Comparison of ENCODE assay signal across 8 cellular contexts in the genomic region with DNA sequence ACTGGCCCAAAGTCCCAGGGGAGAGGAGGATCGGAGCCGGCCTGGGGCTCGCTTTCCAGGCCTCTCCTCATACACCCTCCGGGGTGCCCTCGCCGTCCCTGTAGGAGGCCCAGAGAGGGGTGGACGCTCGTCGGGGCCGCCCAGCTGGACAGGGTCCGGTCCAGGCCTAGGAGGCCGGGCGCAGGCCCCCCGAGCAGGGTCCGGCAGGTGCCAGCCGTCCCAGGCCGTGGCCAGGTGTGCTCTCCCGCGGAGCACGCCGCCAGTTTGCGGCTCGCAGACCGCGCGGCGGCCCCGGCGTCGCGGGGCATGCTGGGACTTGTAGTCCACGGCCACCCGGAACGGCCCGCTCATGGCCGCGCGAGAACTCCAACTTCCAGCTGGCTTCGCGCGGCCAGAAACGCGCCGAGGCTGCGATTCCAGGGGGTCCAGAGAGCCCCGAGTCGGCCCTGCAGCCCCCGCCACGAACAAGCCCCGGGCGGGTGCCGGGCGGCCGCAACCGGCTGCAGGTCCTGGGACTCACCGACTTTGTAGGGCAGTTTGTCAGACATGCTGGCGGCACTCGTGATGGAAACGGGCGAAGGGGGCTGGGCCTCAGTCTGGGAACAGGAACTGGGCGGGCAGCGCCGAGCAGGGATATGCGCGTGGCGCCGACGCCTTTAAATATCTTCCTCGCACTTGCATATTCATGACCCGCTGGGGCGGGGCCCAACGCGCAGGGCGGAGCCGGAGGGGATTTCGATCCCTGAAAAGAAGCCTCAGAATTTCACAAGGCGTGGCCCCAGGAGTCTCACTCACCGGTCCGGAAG. TPM values are rescaled to one million over a fixed set of nuclear protein-coding genes. Genes with fewer than 3 reads are reported as not detected.
DNase-seq lines count a peak whose midpoint lies in the region; ATAC-seq and TF ChIP-seq lines count a peak whose summit lies in the region.

AHCY (minus strand) TSS at position 633 of the 806 bp plus-strand sequence; CDS start at position 548, 85 bp downstream.

- peak within 1 kb of the TSS; percentile 89 for H2AK5ac ChIP-seq in IMR-90 (ENCODE audit: low read depth, low read length)

- H2BK20ac ChIP-seq in IMR-90 (ENCODE audit: low read depth, low read length) = no peak within 1 kb of the TSS

- peak within 1 kb of the TSS; percentile 83 for H2BK5ac ChIP-seq in IMR-90 (ENCODE audit: low read depth, low read length, poor library complexity, severe bottlenecking)

- H4K5ac ChIP-seq in IMR-90 (ENCODE audit: low read depth, low read length) = peak within 1 kb of the TSS; percentile 58

- peak within 1 kb of the TSS; percentile 91 for H2AK9ac ChIP-seq in IMR-90 (replicated peaks; ENCODE audit: low read depth, low read length, poor library complexity)

- peak within 1 kb of the TSS; percentile 44; the same call in 1 of the 2 replicates for H2BK120ac ChIP-seq in IMR-90 (ENCODE audit: low read depth, low read length)

- POLR2A ChIA-PET in IMR-90 (lab: Charles Lee; ENCODE audit: unreplicated experiment) = interaction anchor here (0.6 kb wide), 1 partner anchor 12 kb away, joined by 3 read pairs; no protein-coding TSS in a partner anchor

- peak within 1 kb of the TSS; percentile 74 for H3K4ac ChIP-seq in IMR-90 (ENCODE audit: low read depth, low read length)

- no peaks in the 10 kb centered on the region for H3K9me3 ChIP-seq in IMR-90 (ENCODE audit: control insufficient read depth, insufficient read depth, low read length)

- peak within 1 kb of the TSS; percentile 75 for H3K9ac ChIP-seq in IMR-90 (ENCODE audit: low read depth, low read length)

- no peaks in the 10 kb centered on the region; the same call in 1 of the 2 replicates for H3K36me3 ChIP-seq in IMR-90 (ENCODE audit: control insufficient read depth, insufficient read depth, low read length)

- H3K18ac ChIP-seq in IMR-90 (ENCODE audit: low read depth, low read length) = no peak within 1 kb of the TSS; the same call in 1 of the 2 replicates

- H4K8ac ChIP-seq in IMR-90 (ENCODE audit: low read depth in 2 of 2, low read length in 2 of 2) = peak within 1 kb of the TSS; percentile 94 to 96

- peak within 1 kb of the TSS; percentile 48 for H4K91ac ChIP-seq in IMR-90 (ENCODE audit: insufficient read depth, low read depth, low read length)

- no peaks in the 10 kb centered on the region for H4K20me1 ChIP-seq in IMR-90 (ENCODE audit: insufficient read depth, low read length)

- WGBS in IMR-90 (ENCODE audit: extremely low coverage in 2 of 2, insufficient read length in 1 of 2), 2 experiments = 1% methylated on average over 54 of the region's 79 CpGs; no CpG with 5 or more reads in 1 of the 2 experiments

- peaks cover 25 to 37% of the 10 kb centered on the region in 2 experiments for H3K79me1 ChIP-seq in IMR-90 (ENCODE audit: low read depth in 1 of 2, low read length in 2 of 2)

- DNase-seq in DMS 273 (lab: John Stamatoyannopoulos, UW; ENCODE audit: unreplicated experiment) = peak; percentile 99
- peak; percentile 95 for DNase-seq in IMR-90
- DNase-seq in OCI-M1 (lab: John Stamatoyannopoulos, UW) = peak; percentile 97
- peak; percentile 89 for DNase-seq in activated T-cell treated with anti-CD3 and anti-CD28 coated beads for 4 hours
- DNase-seq in epithelial cell of prostate (ENCODE audit: low read depth, low spot score) = peak; percentile 92
- DNase-seq in mucosa of gallbladder (ENCODE audit: low spot score) = peak; percentile 97
- DNase-seq in stimulated activated CD8-positive, alpha-beta memory T cell treated with anti-CD3 and anti-CD28 coated beads, Interleukin-4, amount 100 ng/mL, for 4 hours (ENCODE audit: low read depth in 2 of 2, low spot score in 1 of 2) = peak; percentile 82 to 88

- peak within 1 kb of the TSS; percentile 84 for H3K23ac ChIP-seq in IMR-90 (ENCODE audit: low read depth, low read length)

- CTCF ChIA-PET in IMR-90 (lab: Yijun Ruan, JAX) = interaction anchor here (1.3 to 2.3 kb wide), 2 partner anchors 10 to 136 kb away, joined by 3 to 13 read pairs; no protein-coding TSS in a partner anchor

- peak; percentile 88 for ATAC-seq in GM21528 (IDR thresholded peaks at IDR 0.05; ENCODE audit: low FRiP score, unreplicated experiment)
- peak; percentile 95 for ATAC-seq in IMR-90 (ENCODE audit: low read depth)

- TF ChIP-seq RAD21 in IMR-90 (IDR thresholded peaks at IDR 0.05; ENCODE audit: low read length) = no peak

- H3K4me2 ChIP-seq in IMR-90 (ENCODE audit: low read depth, low read length) = peak within 1 kb of the TSS; percentile 90

- peak within 1 kb of the TSS; percentile 94 for H2AFZ ChIP-seq in IMR-90 (replicated peaks; ENCODE audit: low read length, poor library complexity)

- peaks cover 9% of the 10 kb centered on the region for H3K4me1 ChIP-seq in IMR-90 (ENCODE audit: control insufficient read depth, insufficient read depth, low read length)

- intact Hi-C loops in IMR-90 (cut with micrococcal nuclease) = loop anchor here (2.0 kb wide), 1 partner anchor 112 kb away; no protein-coding TSS in a partner anchor

- no peak for TF ChIP-seq POLR2A in IMR-90 (IDR thresholded peaks at IDR 0.05; ENCODE audit: low read depth, low read length)

- TF ChIP-seq CTCF in IMR-90 (conservative IDR thresholded peaks at IDR 0.05; ENCODE audit: low read depth, low read length) = no peak

- H3K27ac ChIP-seq in IMR-90 (ENCODE audit: insufficient read depth, low read length) = peak within 1 kb of the TSS; percentile 80
- H3K27ac ChIP-seq in epithelial cell of prostate = peak within 1 kb of the TSS; percentile 85

- peak within 1 kb of the TSS; percentile 81 for H3K56ac ChIP-seq in IMR-90 (ENCODE audit: extremely low read depth, insufficient read depth, low read length)

- no peaks in the 10 kb centered on the region for H3K27me3 ChIP-seq in IMR-90 (ENCODE audit: control insufficient read depth, insufficient read depth, low read length)

- H3K9me1 ChIP-seq in IMR-90 (ENCODE audit: insufficient read depth, low read length) = peaks cover 9% of the 10 kb centered on the region

- no peak within 1 kb of the TSS; the same call in 2 of the 3 replicates for H2BK15ac ChIP-seq in IMR-90 (ENCODE audit: low read depth, low read length)

- BruUV-seq in IMR-90 (replicated peaks; lab: Mats Ljungman, UMichigan) = no TSS peak

- H3K14ac ChIP-seq in IMR-90 (replicated peaks; ENCODE audit: low read depth, low read length) = peak within 1 kb of the TSS; percentile 94

- H3K4me3 ChIP-seq in IMR-90 (ENCODE audit: insufficient read depth, low read depth, low read length) = peak within 1 kb of the TSS; percentile 76

- in situ Hi-C loops in IMR-90 (cut with MboI; ENCODE audit: low sequenced_read_pairs) = loop anchor here (10.0 kb wide), 1 partner anchor 412 kb away; no protein-coding TSS in a partner anchor

- dilution Hi-C loops in IMR-90 (cut with HindIII; ENCODE audit: low sequenced_read_pairs, unreplicated experiment) = no loop called here

TF ChIP-seq in IMR-90, 13 proteins besides CTCF, POLR2A, EP300 and RAD21:
- no peak for TF ChIP-seq BHLHE40 (IDR thresholded peaks at IDR 0.05; ENCODE audit: low read depth, low read length)
- TF ChIP-seq ELK1 (IDR thresholded peaks at IDR 0.05; ENCODE audit: borderline replicate concordance, low read depth, low read length) = no peak
- peak; percentile 37; the same call in 1 of the 2 replicates for TF ChIP-seq MAZ (IDR thresholded peaks at IDR 0.05; ENCODE audit: borderline replicate concordance, low read depth, low read length)
- TF ChIP-seq CEBPB (IDR thresholded peaks at IDR 0.05; ENCODE audit: low read depth, low read length) = peak; percentile 39; the same call in 1 of the 2 replicates
- TF ChIP-seq CHD1 (IDR thresholded peaks at IDR 0.05; ENCODE audit: low read depth, low read length) = no peak
- TF ChIP-seq, protein P1, sequence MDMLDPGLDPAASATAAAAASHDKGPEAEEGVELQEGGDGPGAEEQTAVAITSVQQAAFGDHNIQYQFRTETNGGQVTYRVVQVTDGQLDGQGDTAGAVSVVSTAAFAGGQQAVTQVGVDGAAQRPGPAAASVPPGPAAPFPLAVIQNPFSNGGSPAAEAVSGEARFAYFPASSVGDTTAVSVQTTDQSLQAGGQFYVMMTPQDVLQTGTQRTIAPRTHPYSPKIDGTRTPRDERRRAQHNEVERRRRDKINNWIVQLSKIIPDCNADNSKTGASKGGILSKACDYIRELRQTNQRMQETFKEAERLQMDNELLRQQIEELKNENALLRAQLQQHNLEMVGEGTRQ (IDR thresholded peaks at IDR 0.05; ENCODE audit: low read depth, low read length) = 0 out of 2 replicates have a peak, but pooled peaks have one; percentile 31
- peak; percentile 70; the same call in 1 of the 2 replicates for TF ChIP-seq MXI1 (IDR thresholded peaks at IDR 0.05; ENCODE audit: borderline replicate concordance, low read depth, low read length)
- no peak for TF ChIP-seq RCOR1 (IDR thresholded peaks at IDR 0.05; ENCODE audit: insufficient replicate concordance, low read length)

RNA-seq across cellular contexts. Expression of gene AHCY, which starts in this region (rescaled TPM):
- total RNA-seq in IMR-90 (2012; rRNA removed) = 194 and 210 TPM in 2 replicates
- polyA plus RNA-seq in IMR-90 (2012; rRNA removed) = 135 and 138 TPM in 2 replicates
- polyA plus RNA-seq in IMR-90 (2012; cell fraction: cytosol; rRNA removed) = 116 and 153 TPM in 2 replicates
- polyA plus RNA-seq in IMR-90 (2012; cell fraction: nucleus; rRNA removed; ENCODE audit: low replicate concordance) = 77.9 and 122 TPM in 2 replicates
- total RNA-seq in mucosa of gallbladder = 70.9 TPM

Comparison
In these comparisons a context has a peak if more than half of its experiments do, and no peak if none do; other contexts are left out.
1. Peak in every context shown above with its lines: DNase-seq, ATAC-seq, H3K4me3 ChIP-seq and H3K27ac ChIP-seq.